In genomic region chr7:114218283-114218682, GRCh38 we compare ENCODE assay signal across 27 cellular contexts.
"Had no signal": no experiment of that assay in that cellular context is flagged by ENCODE, and none has a peak within 500 bp of the region (broad histone marks: within the 10 kb centered on the region; RNA-seq: fewer than 3 reads in every experiment).

No MANE protein-coding gene starts in this region.

- H3K4me3 ChIP-seq: adrenal gland, body of pancreas, colonic mucosa, esophagus squamous epithelium, gastroesophageal sphincter, heart right ventricle, hepatocyte had no signal

- ATAC-seq: activated CD4-positive, alpha-beta T cell treated with anti-CD3 and anti-CD28 coated beads for 36 hours; activated CD8-positive, alpha-beta memory T cell treated with anti-CD3 and anti-CD28 coated beads, Interleukin-2, amount 10 ng/mL, durations not matched to agents 7 days and 5 days; activated CD8-positive, alpha-beta T cell treated with anti-CD3 and anti-CD28 coated beads, Interleukin-2, amount 10 ng/mL, durations not matched to agents 7 days and 5 days; activated naive CD8-positive, alpha-beta T cell treated with anti-CD3 and anti-CD28 coated beads, Interleukin-2, amount 50 U/mL, for 24 hours; body of pancreas; gastroesophageal sphincter; heart right ventricle had no signal

- H3K36me3 ChIP-seq: adrenal gland, colonic mucosa, esophagus squamous epithelium, gastroesophageal sphincter, heart right ventricle had no signal

- H3K4me1 ChIP-seq: adrenal gland, body of pancreas, colonic mucosa, gastroesophageal sphincter, heart right ventricle had no signal

- H3K27ac ChIP-seq: adrenal gland, body of pancreas, colonic mucosa, epithelial cell of prostate, esophagus squamous epithelium, gastroesophageal sphincter, heart right ventricle, hepatocyte had no signal

- DNase-seq: activated CD4-positive, alpha-beta memory T cell treated with anti-CD3 and anti-CD28 coated beads for 36 hours; activated CD4-positive, alpha-beta T cell treated with anti-CD3 and anti-CD28 coated beads for 36 hours; activated CD4-positive, alpha-beta T cell treated with anti-CD3 and anti-CD28 coated beads, Interleukin-2, amount 10 ng/mL, durations not matched to agents 24 days and 14 days; activated CD4-positive, CD25-positive, alpha-beta regulatory T cell; activated CD4-positive, CD25-positive, alpha-beta regulatory T cell treated with anti-CD3 and anti-CD28 coated beads, Interleukin-2, amount 50 U/mL, for 72 hours; activated CD8-positive, alpha-beta memory T cell treated with anti-CD3 and anti-CD28 coated beads, Interleukin-2, amount 10 ng/mL, durations not matched to agents 7 days and 5 days; activated CD8-positive, alpha-beta memory T cell treated with anti-CD3 and anti-CD28 coated beads, Interleukin-2, amount 50 U/mL, for 4 hours; activated CD8-positive, alpha-beta T cell treated with anti-CD3 and anti-CD28 coated beads, Interleukin-2, amount 10 ng/mL, durations not matched to agents 7 days and 5 days; activated effector memory CD4-positive, alpha-beta T cell treated with anti-CD3 and anti-CD28 coated beads, Interleukin-2, amount 50 U/mL, for 16 hours; activated naive CD4-positive, alpha-beta T cell treated with anti-CD3 and anti-CD28 coated beads for 36 hours; activated naive CD8-positive, alpha-beta T cell treated with anti-CD3 and anti-CD28 coated beads for 36 hours; activated naive CD8-positive, alpha-beta T cell treated with anti-CD3 and anti-CD28 coated beads, Interleukin-2, amount 50 U/mL, for 24 hours; activated T-cell treated with anti-CD3 and anti-CD28 coated beads, Interleukin-2, amount 50 U/mL, for 1 hour; activated T-cell treated with anti-CD3 and anti-CD28 coated beads, Interleukin-2, amount 50 U/mL, for 48 hours; adrenal gland; amygdala; aorta; body of pancreas; caudate nucleus; colonic mucosa; effector CD8-positive, alpha-beta T cell; esophagus squamous epithelium; foreskin melanocyte; heart right ventricle had no signal

- H3K9me3 ChIP-seq: adrenal gland, body of pancreas, colonic mucosa, esophagus squamous epithelium, gastroesophageal sphincter, heart right ventricle had no signal
